ENCODE assay signal across 25 cellular contexts in genomic region chr7:82434275-82435022, GRCh38. TPM values are rescaled to one million over a fixed set of nuclear protein-coding genes. Genes with fewer than 3 reads are reported as not detected.
"Had no signal": no experiment of that assay in that cellular context is flagged by ENCODE, and none has a peak within 500 bp of the region (broad histone marks: within the 10 kb centered on the region; RNA-seq: fewer than 3 reads in every experiment).

No MANE protein-coding gene starts in this region.

- H3K27me3 ChIP-seq: right lobe of liver, sigmoid colon, stomach, thyroid gland, tibial nerve, upper lobe of left lung, vagina had no signal

- FAIRE-seq: pancreas, small intestine, urothelium cell line had no signal

- H3K4me3 ChIP-seq: pancreas, prostate gland, right lobe of liver, sigmoid colon, stomach, thoracic aorta, thyroid gland, tibial nerve, upper lobe of left lung, vagina had no signal

- H3K4me1 ChIP-seq: pancreas, prostate gland, right lobe of liver, stomach, thyroid gland, tibial nerve, upper lobe of left lung, vagina had no signal

- H3K27ac ChIP-seq: neutrophil, pancreas, prostate gland, right lobe of liver, stomach, thoracic aorta, thyroid gland, tibial nerve, upper lobe of left lung, vagina had no signal

- DNase-seq: natural killer cell; nephron progenitor cell; nucleus accumbens; pancreas; right cardiac atrium; right lobe of liver; sigmoid colon; small intestine; stimulated activated CD4-positive, alpha-beta T cell treated with anti-CD3 and anti-CD28 coated beads, Interleukin-15, amount 100 ng/mL, for 24 hours; stimulated activated CD4-positive, alpha-beta T cell treated with anti-CD3 and anti-CD28 coated beads, Interleukin-2, amount 100 ng/mL, for 24 hours; stimulated activated CD4-positive, alpha-beta T cell treated with anti-CD3 and anti-CD28 coated beads, Interleukin-2, amount 100 ng/mL, for 48 hours; stimulated activated CD4-positive, alpha-beta T cell treated with anti-CD3 and anti-CD28 coated beads, Interleukin-4, amount 100 ng/mL, for 24 hours; stimulated activated naive B cell treated with anti-CD40 and anti-IgM and Interleukin-4, amounts not matched to agents 10 μg/mL and 1 μg/mL and 100 μg/mL, for 72 hours; stimulated activated naive CD4-positive, alpha-beta T cell treated with Interleukin-2 at 50 U/mL for 16 hours; stomach; thyroid gland; trophoblast cell; upper lobe of left lung had no signal

- ATAC-seq: natural killer cell; pancreas; right cardiac atrium; right lobe of liver; stimulated activated effector memory CD8-positive, alpha-beta T cell treated with anti-CD3 and anti-CD28 coated beads, Interleukin-12 subunit alpha, Interleukin-12 subunit beta, amount 100 ng/mL, for 72 hours; stimulated activated naive B cell treated with anti-CD40 and anti-IgM and Interleukin-4, amounts not matched to agents 10 μg/mL and 1 μg/mL and 100 μg/mL, for 72 hours had no signal

- H3K9me3 ChIP-seq: neutrophil, pancreas, prostate gland, right lobe of liver, sigmoid colon, stomach, thoracic aorta, thyroid gland, tibial nerve, upper lobe of left lung, vagina had no signal

- H3K36me3 ChIP-seq: neutrophil, pancreas, prostate gland, right lobe of liver, sigmoid colon, stomach, thoracic aorta, thyroid gland, tibial nerve, upper lobe of left lung, vagina had no signal

RNA-seq across cellular contexts. Expression of gene CACNA2D1, which starts 9.1 kb away (rescaled TPM):
- total RNA-seq: natural killer cell had no signal
